Comparison of ENCODE assay signal across 8 cellular contexts in genomic region chr12:103966736-103967135, GRCh38. TPM values are rescaled to one million over a fixed set of nuclear protein-coding genes. Genes with fewer than 3 reads are reported as not detected.
A peak's percentile ranks its signal among the peaks of the same experiment; 100 is the strongest.
DNase-seq lines count a peak whose midpoint lies in the region; ATAC-seq, FAIRE-seq and TF ChIP-seq lines count a peak whose summit lies in the region.

No MANE protein-coding gene starts in this region.

- CTCF ChIA-PET in HepG2 (lab: Yijun Ruan, JAX; ENCODE audit: low intra/inter-chr PET ratio, low total read pairs) = no interaction called here

- no peak for FAIRE-seq in HepG2 (lab: Jason Lieb, UNC)
- FAIRE-seq in GM12891 (lab: Jason Lieb, UNC) = no peak

- H3K4me3 Mint-ChIP-seq in activated T-cell treated with anti-CD3 and anti-CD28 coated beads, Interleukin-2, amount 50 U/mL, for 4 hours = peak overlapping the region; percentile 97

- H3K27me3 ChIP-seq in HepG2 (ENCODE audit: control insufficient read depth in 1 of 2, insufficient read depth in 2 of 2, low read length in 2 of 2) (no peaks in the 10 kb centered on the region; a peak in 1 of 5 replicates), transverse colon (no peaks in the 10 kb centered on the region)

- H3K27ac ChIP-seq in HepG2 (ENCODE audit: extremely low read length, insufficient read depth, low read length) = peak overlapping the region; percentile 86
- H3K27ac ChIP-seq in transverse colon = peak overlapping the region; percentile 95 to 99 (median 98)

- H3K9me3 ChIP-seq in HepG2 (ENCODE audit: low read length) = no peaks in the 10 kb centered on the region
- no peaks in the 10 kb centered on the region for H3K9me3 ChIP-seq in transverse colon

- H3K79me2 ChIP-seq in HepG2 (ENCODE audit: insufficient read depth, low read length) = peaks cover 75% of the 10 kb centered on the region

- H3K9ac ChIP-seq in HepG2 (ENCODE audit: insufficient read depth, low read depth, low read length) = peak overlapping the region; percentile 91

- ATAC-seq in activated T-cell treated with anti-CD3 and anti-CD28 coated beads, Interleukin-2, amount 50 U/mL, for 4 hours = no peak
- no peak for ATAC-seq in HepG2
- ATAC-seq in HG03175 (IDR thresholded peaks at IDR 0.05; ENCODE audit: unreplicated experiment) = no peak

- no peaks in the 10 kb centered on the region for H4K20me1 ChIP-seq in HepG2 (ENCODE audit: insufficient read depth, low read length)

- H3K4me3 ChIP-seq in astrocyte of the cerebellum (ENCODE audit: low read depth, low read length) = peak overlapping the region; percentile 92
- peak overlapping the region; percentile 68 to 98 (median 82) for H3K4me3 ChIP-seq in HepG2 (replicated peaks in 1 of 3; ENCODE audit: insufficient read depth in 1 of 3, low read depth in 2 of 3, low read length in 3 of 3)
- peak overlapping the region; percentile 68 to 94 (median 81) for H3K4me3 ChIP-seq in transverse colon

- H3K36me3 Mint-ChIP-seq in activated T-cell treated with anti-CD3 and anti-CD28 coated beads, Interleukin-2, amount 50 U/mL, for 4 hours (ENCODE audit: insufficient read depth) = peaks cover 14% of the 10 kb centered on the region

- H2AFZ ChIP-seq in HepG2 (ENCODE audit: low read length) = no peak overlapping the region

- POLR2A ChIA-PET in HepG2 (lab: Yijun Ruan, JAX) = interaction anchor here (1.7 to 3.6 kb wide), 6 partner anchors 10 to 171 kb away, joined by 8 to 118 read pairs (median 16); partner anchors contain the start of genes HSP90B1, NFYB and NT5DC3

- 6% methylated on average over 1 of the region's 1 CpG for WGBS in HepG2 (ENCODE audit: low lambda C conversion rate)
- WGBS in transverse colon (ENCODE audit: low coverage in 1 of 2), 2 donors = 4 to 11% methylated on average over 1 of the region's 1 CpG

- in situ Hi-C loops in astrocyte of the cerebellum (cut with HindIII; ENCODE audit: low sequenced_read_pairs) = no loop called here
- in situ Hi-C loops in HepG2 (cut with HindIII; ENCODE audit: extremely low pct_ligation_motif_present, low pct_unique_long_range_greater_than_20kb) = no loop called here
- in situ Hi-C loops in transverse colon (cut with MboI; ENCODE audit: low pct_ligation_motif_present in 1 of 4, low pct_unique_long_range_greater_than_20kb in 1 of 4, low sequenced_read_pairs in 3 of 4) = loop anchor here in 2 of 4 donors (25.0 kb wide), 2 partner anchors 321 to 1146 kb away; partner anchors contain the start of gene WASHC4 (in 1 of the 2)

- BruUV-seq in HepG2 (replicated peaks; lab: Mats Ljungman, UMichigan) = no TSS peak

- TF ChIP-seq RAD21 in HepG2 (CRISPR knock-in tag; IDR thresholded peaks at IDR 0.05) = no peak

- no peaks in the 10 kb centered on the region for H3K9me3 Mint-ChIP-seq in activated T-cell treated with anti-CD3 and anti-CD28 coated beads, Interleukin-2, amount 50 U/mL, for 4 hours

- TF ChIP-seq EP300 in HepG2 (IDR thresholded peaks at IDR 0.05; ENCODE audit: low read depth in 2 of 2, low read length in 2 of 2) (no peak), HepG2 (CRISPR knock-in tag; IDR thresholded peaks at IDR 0.05; ENCODE audit: borderline replicate concordance) (no peak), transverse colon (IDR thresholded peaks at IDR 0.05; ENCODE audit: low read depth) (no peak)

- DNase-seq in activated T-cell treated with anti-CD3 and anti-CD28 coated beads, Interleukin-2, amount 50 U/mL, for 4 hours = no peak
- no peak for DNase-seq in activated T-cell treated with anti-CD3 and anti-CD28 coated beads, Interleukin-2, amount 50 U/mL, for 48 hours
- DNase-seq in astrocyte of the cerebellum (ENCODE audit: low read depth) (no peak), HepG2 (ENCODE audit: low spot score) (no peak), transverse colon (no peak), GM12891 (ENCODE audit: insufficient read length, low spot score) (no peak), NCI-H187 (lab: John Stamatoyannopoulos, UW) (no peak)

- peak overlapping the region; percentile 86 for H3K4me2 ChIP-seq in HepG2 (ENCODE audit: low read depth, low read length)

- TF ChIP-seq CTCF in astrocyte of the cerebellum (IDR thresholded peaks at IDR 0.05; ENCODE audit: low read depth, low read length, missing control alignments) (no peak), HepG2 (CRISPR knock-in tag; IDR thresholded peaks at IDR 0.05) (no peak), transverse colon (IDR thresholded peaks at IDR 0.05) (no peak)

- H3K4me1 ChIP-seq in HepG2 (ENCODE audit: insufficient read depth, low read length) (peaks cover 57% of the 10 kb centered on the region), transverse colon (peaks cover 20 to 50% (median 21%) of the 10 kb centered on the region in 4 donors)

- intact Hi-C loops in HepG2 (cut with micrococcal nuclease; ENCODE audit: unreplicated experiment) = loop anchor here (10.0 kb wide), 1 partner anchor 168 kb away; the partner anchor contains the start of gene NFYB
- intact Hi-C loops in transverse colon (cut with DNase I; ENCODE audit: low total_unique reads) = loop anchor here (10.0 kb wide), 1 partner anchor 138 kb away; no protein-coding TSS in a partner anchor

- H3K4me1 Mint-ChIP-seq in activated T-cell treated with anti-CD3 and anti-CD28 coated beads, Interleukin-2, amount 50 U/mL, for 4 hours (ENCODE audit: low read depth) = peaks cover 58% of the 10 kb centered on the region

- H3K27me3 Mint-ChIP-seq in activated T-cell treated with anti-CD3 and anti-CD28 coated beads, Interleukin-2, amount 50 U/mL, for 4 hours (ENCODE audit: low read depth) = no peaks in the 10 kb centered on the region

- TF ChIP-seq POLR2A in HepG2 (IDR thresholded peaks at IDR 0.05; ENCODE audit: insufficient read depth in 1 of 2, low read depth in 2 of 2, low read length in 2 of 2) (no peak), transverse colon (IDR thresholded peaks at IDR 0.05) (no peak), GM12891 (IDR thresholded peaks at IDR 0.05; ENCODE audit: low read depth, low read length) (no peak)

- peaks cover 0 to 18% of the 10 kb centered on the region in 2 experiments; a peak in 1 of 5 replicates for H3K36me3 ChIP-seq in HepG2 (replicated peaks in 1 of 2; ENCODE audit: control insufficient read depth in 1 of 2, insufficient read depth in 2 of 2, low read length in 2 of 2)
- H3K36me3 ChIP-seq in transverse colon = no peaks in the 10 kb centered on the region

TF ChIP-seq in GM12891, 5 proteins besides CTCF, POLR2A, EP300 and RAD21 (continues in another document):
- TF ChIP-seq TAF1 (IDR thresholded peaks at IDR 0.05; ENCODE audit: low read depth, low read length) = no peak

RNA-seq across cellular contexts. Expression of gene TDG, which starts 1.1 kb away (rescaled TPM):
- total RNA-seq in activated T-cell treated with anti-CD3 and anti-CD28 coated beads, Interleukin-2, amount 50 U/mL, for 4 hours = 10 to 100 TPM; 49.6 to 58.3 (median 50.0) TPM
- 19.5 and 24.0 TPM in 2 replicates for total RNA-seq in HepG2 (2016; rRNA removed; fragmentation: Illumina TruSeq; extraction: Trizol)
- 11.8 and 12.8 TPM in 2 replicates for total RNA-seq in HepG2 (2016; cell fraction: cytosol; rRNA removed; fragmentation: Illumina TruSeq; extraction: Trizol; ENCODE audit: low read depth)
- 20.9 and 24.6 TPM in 2 replicates for total RNA-seq in HepG2 (2016; cell fraction: insoluble cytoplasmic fraction; rRNA removed; fragmentation: Illumina TruSeq; extraction: Trizol)
- 7.4 TPM in 2 replicates for total RNA-seq in HepG2 (2016; cell fraction: membrane; rRNA removed; fragmentation: Illumina TruSeq; extraction: Trizol)
- 25.3 and 26.6 TPM in 2 replicates for total RNA-seq in HepG2 (2016; cell fraction: nucleus; rRNA removed; fragmentation: Illumina TruSeq; extraction: Trizol)
- polyA plus RNA-seq in HepG2 (2011; rRNA removed) = 12.7 and 14.2 TPM in 2 replicates
- 4.6 and 6.2 TPM in 2 replicates for polyA plus RNA-seq in HepG2 (2011; cell fraction: cytosol; rRNA removed)
- polyA plus RNA-seq in HepG2 (2011; cell fraction: nucleus; rRNA removed) = 15.3 and 21.4 TPM in 2 replicates
- 14.2 and 14.6 TPM in 2 replicates for polyA plus RNA-seq in HepG2 (2012)
- 0.63 and 0.67 TPM in 2 replicates for polyA plus RNA-seq in HepG2 (2016; cell fraction: cytosol; fragmentation: Illumina TruSeq; extraction: Trizol; ENCODE audit: low read depth)
- polyA plus RNA-seq in HepG2 (2016; cell fraction: insoluble cytoplasmic fraction; fragmentation: Illumina TruSeq; extraction: Trizol; ENCODE audit: low read depth) = 22.2 and 22.3 TPM in 2 replicates
- polyA plus RNA-seq in HepG2 (2016; cell fraction: membrane; fragmentation: Illumina TruSeq; extraction: Trizol; ENCODE audit: low read depth) = 2.8 and 3.2 TPM in 2 replicates
- polyA plus RNA-seq in HepG2 (2016; cell fraction: nucleus; fragmentation: Illumina TruSeq; extraction: Trizol; ENCODE audit: insufficient read depth, low read depth) = 35.4 and 37.9 TPM in 2 replicates
- 4.8 and 13.4 TPM in 2 replicates for polyA minus RNA-seq in HepG2 (2011; rRNA and poly(A)+ RNA removed; ENCODE audit: low replicate concordance)
- 7.5 and 7.9 TPM in 2 replicates for polyA minus RNA-seq in HepG2 (2011; cell fraction: cytosol; rRNA and poly(A)+ RNA removed)
- 37.8 and 39.1 TPM in 2 replicates for polyA minus RNA-seq in HepG2 (2011; cell fraction: nucleus; rRNA and poly(A)+ RNA removed)
- total RNA-seq in transverse colon = 10 to 100 TPM; 17.9 to 43.4 (median 26.1) TPM
- polyA plus RNA-seq in GM12891 (2012; ENCODE audit: low read depth, missing spikeins) = 20.0 TPM

RNA-seq across cellular contexts. Expression of gene HSP90B1, which starts 36.5 kb away (rescaled TPM):
- 100 to 1,000 TPM; 422 to 538 (median 503) TPM for total RNA-seq in activated T-cell treated with anti-CD3 and anti-CD28 coated beads, Interleukin-2, amount 50 U/mL, for 4 hours
- total RNA-seq in HepG2 (2016; rRNA removed; fragmentation: Illumina TruSeq; extraction: Trizol) (496 and 954 TPM in 2 replicates), transverse colon (100 to 1,000 TPM; 171 to 346 (median 211) TPM)
- 47.0 and 69.8 TPM in 2 replicates for total RNA-seq in HepG2 (2016; cell fraction: cytosol; rRNA removed; fragmentation: Illumina TruSeq; extraction: Trizol; ENCODE audit: low read depth)
- total RNA-seq in HepG2 (2016; cell fraction: insoluble cytoplasmic fraction; rRNA removed; fragmentation: Illumina TruSeq; extraction: Trizol) = 468 and 962 TPM in 2 replicates
- 69.5 and 84.4 TPM in 2 replicates for total RNA-seq in HepG2 (2016; cell fraction: membrane; rRNA removed; fragmentation: Illumina TruSeq; extraction: Trizol)
- 1,047 and 1,178 TPM in 2 replicates for total RNA-seq in HepG2 (2016; cell fraction: nucleus; rRNA removed; fragmentation: Illumina TruSeq; extraction: Trizol)
- polyA plus RNA-seq in HepG2 (2011; rRNA removed) = 621 and 800 TPM in 2 replicates
- polyA plus RNA-seq in HepG2 (2011; cell fraction: cytosol; rRNA removed) = 280 and 440 TPM in 2 replicates
- 376 and 536 TPM in 2 replicates for polyA plus RNA-seq in HepG2 (2011; cell fraction: nucleus; rRNA removed)
- polyA plus RNA-seq in HepG2 (2012) = 1,055 and 1,205 TPM in 2 replicates
- polyA plus RNA-seq in HepG2 (2016; cell fraction: cytosol; fragmentation: Illumina TruSeq; extraction: Trizol; ENCODE audit: low read depth) = 44.1 and 50.8 TPM in 2 replicates
- polyA plus RNA-seq in HepG2 (2016; cell fraction: insoluble cytoplasmic fraction; fragmentation: Illumina TruSeq; extraction: Trizol; ENCODE audit: low read depth) = 498 and 522 TPM in 2 replicates
- polyA plus RNA-seq in HepG2 (2016; cell fraction: membrane; fragmentation: Illumina TruSeq; extraction: Trizol; ENCODE audit: low read depth) = 50.1 and 59.6 TPM in 2 replicates
- 1,450 and 1,620 TPM in 2 replicates for polyA plus RNA-seq in HepG2 (2016; cell fraction: nucleus; fragmentation: Illumina TruSeq; extraction: Trizol; ENCODE audit: insufficient read depth, low read depth)
- 80.4 and 149 TPM in 2 replicates for polyA minus RNA-seq in HepG2 (2011; rRNA and poly(A)+ RNA removed; ENCODE audit: low replicate concordance)
- polyA minus RNA-seq in HepG2 (2011; cell fraction: cytosol; rRNA and poly(A)+ RNA removed) = 307 and 357 TPM in 2 replicates
- 422 and 476 TPM in 2 replicates for polyA minus RNA-seq in HepG2 (2011; cell fraction: nucleus; rRNA and poly(A)+ RNA removed)
- 375 TPM for polyA plus RNA-seq in GM12891 (2012; ENCODE audit: low read depth, missing spikeins)
